1 cellular context compared by ENCODE assay signal in the genomic region with DNA sequence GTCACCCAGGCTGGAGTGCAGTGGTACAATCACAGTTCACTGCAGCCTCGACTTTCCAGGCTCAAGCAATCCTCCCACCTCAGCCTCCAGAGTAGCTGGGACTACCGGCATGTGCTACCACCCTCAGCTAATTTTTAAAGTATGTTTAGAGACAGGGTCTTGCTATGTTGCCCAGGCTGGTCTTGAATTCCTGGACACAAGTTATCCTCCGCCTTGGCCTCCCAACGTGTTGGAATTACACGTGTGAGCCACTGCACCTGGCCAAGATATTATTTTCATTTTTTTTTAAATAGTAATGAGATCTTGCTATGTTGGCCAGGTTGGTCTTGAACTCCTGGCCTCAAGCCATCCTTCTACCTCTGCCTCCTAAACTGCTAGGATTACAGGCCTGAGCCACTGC.
TF ChIP-seq lines count a peak whose summit lies in the region.

No MANE protein-coding gene starts in this region.

TF ChIP-seq in HepG2, 621 proteins besides CTCF, POLR2A, EP300 and RAD21:
- TF ChIP-seq ZNF121 (CRISPR knock-in tag; IDR thresholded peaks at IDR 0.05) (0 out of 2 replicates have a peak, but pooled peaks have one; percentile 15), ZFP90 (CRISPR knock-in tag; IDR thresholded peaks at IDR 0.05; ENCODE audit: borderline replicate concordance) (no peak), HDAC2 (CRISPR knock-in tag; IDR thresholded peaks at IDR 0.05) (no peak), ZFP62 (CRISPR knock-in tag; IDR thresholded peaks at IDR 0.05) (no peak)
- TF ChIP-seq, protein P1, sequence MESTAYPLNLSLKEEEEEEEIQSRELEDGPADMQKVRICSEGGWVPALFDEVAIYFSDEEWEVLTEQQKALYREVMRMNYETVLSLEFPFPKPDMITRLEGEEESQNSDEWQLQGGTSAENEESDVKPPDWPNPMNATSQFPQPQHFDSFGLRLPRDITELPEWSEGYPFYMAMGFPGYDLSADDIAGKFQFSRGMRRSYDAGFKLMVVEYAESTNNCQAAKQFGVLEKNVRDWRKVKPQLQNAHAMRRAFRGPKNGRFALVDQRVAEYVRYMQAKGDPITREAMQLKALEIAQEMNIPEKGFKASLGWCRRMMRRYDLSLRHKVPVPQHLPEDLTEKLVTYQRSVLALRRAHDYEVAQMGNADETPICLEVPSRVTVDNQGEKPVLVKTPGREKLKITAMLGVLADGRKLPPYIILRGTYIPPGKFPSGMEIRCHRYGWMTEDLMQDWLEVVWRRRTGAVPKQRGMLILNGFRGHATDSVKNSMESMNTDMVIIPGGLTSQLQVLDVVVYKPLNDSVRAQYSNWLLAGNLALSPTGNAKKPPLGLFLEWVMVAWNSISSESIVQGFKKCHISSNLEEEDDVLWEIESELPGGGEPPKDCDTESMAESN (CRISPR knock-in tag; conservative IDR thresholded peaks at IDR 0.05): no peak
TF ChIP-seq in HepG2: peak in this region for 1.
